ENCODE assay signal across 14 cellular contexts in the genomic region with DNA sequence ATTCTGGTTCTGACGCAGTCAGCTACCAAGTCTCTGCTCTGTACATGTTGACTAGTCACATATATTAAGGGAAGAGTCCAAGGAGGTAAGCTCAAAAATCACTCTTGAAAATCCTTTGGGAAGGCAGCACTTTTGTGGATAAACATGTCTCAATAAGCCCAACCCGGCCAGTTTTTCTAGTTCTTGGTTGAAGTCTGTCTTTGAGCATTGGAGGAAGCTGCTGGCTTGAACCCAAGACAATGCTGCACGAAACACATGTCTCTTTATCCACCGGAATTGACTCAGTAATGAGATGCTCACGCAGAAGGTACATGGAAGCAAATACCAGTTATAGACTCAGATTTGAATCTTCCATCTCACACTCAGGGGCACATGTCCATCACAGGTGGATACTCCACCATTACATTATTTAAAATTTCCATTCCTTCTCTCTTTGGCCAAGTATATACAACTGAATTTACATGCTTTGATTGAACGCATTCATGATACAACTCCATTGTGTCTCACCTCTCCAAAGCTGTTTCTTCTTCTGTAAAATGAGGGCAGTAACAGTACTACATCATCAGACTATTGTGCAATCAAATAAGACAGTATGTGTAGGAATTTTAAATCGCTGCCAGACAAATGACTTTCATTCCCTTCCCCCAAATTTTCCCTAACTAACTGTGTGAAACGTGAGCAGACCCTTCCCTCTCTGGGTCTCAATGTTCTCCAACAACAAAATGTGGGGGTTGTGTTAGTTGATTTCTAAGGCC. TPM values are rescaled to one million over a fixed set of nuclear protein-coding genes. Genes with fewer than 3 reads are reported as not detected.
A peak's percentile ranks its signal among the peaks of the same experiment; 100 is the strongest.
DNase-seq lines count a peak whose midpoint lies in the region; TF ChIP-seq lines count a peak whose summit lies in the region.
"Had no signal": no experiment of that assay in that cellular context is flagged by ENCODE, and none has a peak within 500 bp of the region (broad histone marks: within the 10 kb centered on the region; RNA-seq: fewer than 3 reads in every experiment).

No MANE protein-coding gene starts in this region.

- H3K9me3 Mint-ChIP-seq in mesothelial cell of epicardium: no peaks in the 10 kb centered on the region
- no peaks in the 10 kb centered on the region for H3K9me3 Mint-ChIP-seq in activated CD4-positive, alpha-beta T cell treated with anti-CD3 and anti-CD28 coated beads, Interleukin-2, amount 10 ng/mL, durations not matched to agents 7 days and 5 days
- H3K9me3 Mint-ChIP-seq: activated T-helper 2 cell treated with anti-CD3 and anti-CD28 coated beads, Interferon-gamma antibody, Interleukin-2, Interleukin-4, amounts not matched to agents 10 μg/mL and 5 μg/mL and 100 μg/mL, durations not matched to agents 14 hours and 24 hours and 36 hours had no signal

- no peak for TF ChIP-seq RAD21 in Ishikawa (IDR thresholded peaks at IDR 0.05; ENCODE audit: low read depth)

- H3K4me1 Mint-ChIP-seq in mesothelial cell of epicardium: peaks cover 53% of the 10 kb centered on the region
- H3K4me1 Mint-ChIP-seq in activated CD4-positive, alpha-beta T cell treated with anti-CD3 and anti-CD28 coated beads, Interleukin-2, amount 10 ng/mL, durations not matched to agents 7 days and 5 days: no peaks in the 10 kb centered on the region

- TF ChIP-seq POLR2A in spleen (IDR thresholded peaks at IDR 0.05): no peak

- H3K27ac ChIP-seq in brain microvascular endothelial cell: no peak overlapping the region
- peak overlapping the region in 4 of 8 donors; percentile 68 to 79 (median 75) for H3K27ac ChIP-seq in spleen
- H3K27ac ChIP-seq: testis had no signal

- TF ChIP-seq CTCF in choroid plexus epithelial cell (conservative IDR thresholded peaks at IDR 0.05; ENCODE audit: low read depth, low read length): no peak
- TF ChIP-seq CTCF in mesothelial cell of epicardium (IDR thresholded peaks at IDR 0.05; ENCODE audit: unreplicated experiment): no peak
- no peak for TF ChIP-seq CTCF in brain microvascular endothelial cell (IDR thresholded peaks at IDR 0.05; ENCODE audit: low read depth, low read length, missing control alignments)
- no peak for TF ChIP-seq CTCF in spleen (IDR thresholded peaks at IDR 0.05 in 8 of 11, conservative IDR thresholded peaks at IDR 0.05 in 3 of 11)

- intact Hi-C loops in spleen (cut with DNase I; ENCODE audit: low total_unique reads): loop anchor here (10.0 kb wide), 2 partner anchors 161 to 599 kb away; partner anchors contain the start of gene FOXJ3

- no peaks in the 10 kb centered on the region for H3K27me3 Mint-ChIP-seq in mesothelial cell of epicardium (ENCODE audit: low read depth)
- H3K27me3 Mint-ChIP-seq in activated CD4-positive, alpha-beta T cell treated with anti-CD3 and anti-CD28 coated beads, Interleukin-2, amount 10 ng/mL, durations not matched to agents 7 days and 5 days: no peaks in the 10 kb centered on the region

- POLR2A ChIA-PET in activated CD4-positive, alpha-beta T cell treated with anti-CD3 and anti-CD28 coated beads, Interleukin-2, amount 10 ng/mL, durations not matched to agents 7 days and 5 days (lab: Charles Lee): interaction anchor here (0.6 kb wide), 1 partner anchor 290 kb away, joined by 5 read pairs; no protein-coding TSS in a partner anchor

- peaks cover 9 to 55% (median 35%) of the 10 kb centered on the region in 6 donors for H3K4me1 ChIP-seq in spleen

- TF ChIP-seq EP300 in Ishikawa (IDR thresholded peaks at IDR 0.05; ENCODE audit: borderline replicate concordance): no peak

- peak; percentile 21 for DNase-seq in DMS153 treated with DMSO at 0.1 percent for 48 hours (lab: John Stamatoyannopoulos, UW; ENCODE audit: unreplicated experiment)
- no peak for DNase-seq in DMS153 (lab: John Stamatoyannopoulos, UW)
- DNase-seq in choroid plexus epithelial cell (ENCODE audit: low read depth): peak; percentile 45
- no peak for DNase-seq in mesothelial cell of epicardium (ENCODE audit: low spot score in 2 of 2, unreplicated experiment in 2 of 2)
- DNase-seq in brain microvascular endothelial cell: no peak
- DNase-seq in activated CD4-positive, alpha-beta T cell treated with anti-CD3 and anti-CD28 coated beads, Interleukin-2, amount 10 ng/mL, durations not matched to agents 7 days and 5 days: no peak
- no peak for DNase-seq in spleen

- H3K4me3 ChIP-seq in choroid plexus epithelial cell (ENCODE audit: low read depth, low read length): no peak overlapping the region
- H3K4me3 ChIP-seq in brain microvascular endothelial cell (ENCODE audit: low read depth, low read length): no peak overlapping the region
- no peak overlapping the region for H3K4me3 ChIP-seq in spleen
- H3K4me3 ChIP-seq: body of pancreas, GM12878, testis had no signal

- H3K27ac Mint-ChIP-seq in mesothelial cell of epicardium: peak overlapping the region; percentile 18
- no peak overlapping the region for H3K27ac Mint-ChIP-seq in activated CD4-positive, alpha-beta T cell treated with anti-CD3 and anti-CD28 coated beads, Interleukin-2, amount 10 ng/mL, durations not matched to agents 7 days and 5 days
- H3K27ac Mint-ChIP-seq: activated T-helper 2 cell treated with anti-CD3 and anti-CD28 coated beads, Interferon-gamma antibody, Interleukin-2, Interleukin-4, amounts not matched to agents 10 μg/mL and 5 μg/mL and 100 μg/mL, durations not matched to agents 14 hours and 24 hours and 36 hours had no signal

- no peak overlapping the region for H3K4me3 Mint-ChIP-seq in mesothelial cell of epicardium
- H3K4me3 Mint-ChIP-seq in activated CD4-positive, alpha-beta T cell treated with anti-CD3 and anti-CD28 coated beads, Interleukin-2, amount 10 ng/mL, durations not matched to agents 7 days and 5 days: no peak overlapping the region

- in situ Hi-C loops in brain microvascular endothelial cell (cut with HindIII; ENCODE audit: low pct_ligation_motif_present, low sequenced_read_pairs): no loop called here

- CTCF ChIA-PET in activated CD4-positive, alpha-beta T cell treated with anti-CD3 and anti-CD28 coated beads, Interleukin-2, amount 10 ng/mL, durations not matched to agents 7 days and 5 days (lab: Charles Lee): interaction anchor here (0.7 to 3.1 kb wide), 13 partner anchors 10 to 701 kb away, joined by 3 to 12 read pairs (median 4); partner anchors contain the start of genes C1orf50, GUCA2A, P3H1 and RIMKLA

- WGBS in spleen, 5 donors: 76 to 90% (median 85%) methylated on average over 8 of the region's 8 CpGs

- H3K27me3 ChIP-seq in brain microvascular endothelial cell (replicated peaks) (no peaks in the 10 kb centered on the region), spleen (replicated peaks in 1 of 7) (no peaks in the 10 kb centered on the region)
- H3K27me3 ChIP-seq: body of pancreas, testis had no signal

- H3K36me3 Mint-ChIP-seq in mesothelial cell of epicardium: peaks cover 3% of the 10 kb centered on the region
- H3K36me3 Mint-ChIP-seq in activated CD4-positive, alpha-beta T cell treated with anti-CD3 and anti-CD28 coated beads, Interleukin-2, amount 10 ng/mL, durations not matched to agents 7 days and 5 days (ENCODE audit: low read depth): peaks cover 2% of the 10 kb centered on the region

- H3K36me3 ChIP-seq in brain microvascular endothelial cell (replicated peaks) (no peaks in the 10 kb centered on the region), spleen (peaks cover 0 to 25% (median 0%) of the 10 kb centered on the region in 6 donors)

- no peaks in the 10 kb centered on the region for H3K9me3 ChIP-seq in spleen
- H3K9me3 ChIP-seq: body of pancreas, testis had no signal

TF ChIP-seq in Ishikawa, 13 proteins besides CTCF, POLR2A, EP300 and RAD21:
- no peak for TF ChIP-seq CREB1 (IDR thresholded peaks at IDR 0.05; ENCODE audit: low read depth)
- no peak for TF ChIP-seq USF1 (IDR thresholded peaks at IDR 0.05)
- no peak for TF ChIP-seq FOXM1 (IDR thresholded peaks at IDR 0.05; ENCODE audit: borderline replicate concordance, low read depth)
- peak; percentile 84 for TF ChIP-seq CEBPB (IDR thresholded peaks at IDR 0.05)
- TF ChIP-seq ZBTB7A (IDR thresholded peaks at IDR 0.05; ENCODE audit: low read depth): no peak
- TF ChIP-seq TAF1 (IDR thresholded peaks at IDR 0.05; ENCODE audit: low read depth): no peak
- no peak for TF ChIP-seq EGR1 (IDR thresholded peaks at IDR 0.05)

RNA-seq across cellular contexts. Expression of gene GUCA2A, which starts 9.6 kb away (rescaled TPM):
- not detected in 3 replicates for total RNA-seq in mesothelial cell of epicardium
- not detected for total RNA-seq in activated CD4-positive, alpha-beta T cell treated with anti-CD3 and anti-CD28 coated beads, Interleukin-2, amount 10 ng/mL, durations not matched to agents 7 days and 5 days
- not detected for total RNA-seq in spleen
- not detected for polyA plus RNA-seq in spleen
- total RNA-seq: A172; activated T-helper 2 cell treated with anti-CD3 and anti-CD28 coated beads, Interferon-gamma antibody, Interleukin-2, Interleukin-4, amounts not matched to agents 10 μg/mL and 5 μg/mL and 100 μg/mL, durations not matched to agents 14 hours and 24 hours and 36 hours; body of pancreas; GM12878; kidney; testis had no signal
- polyA plus RNA-seq: GM12878 had no signal

RNA-seq across cellular contexts. Expression of gene GUCA2B, which starts 20.9 kb away (rescaled TPM):
- total RNA-seq in mesothelial cell of epicardium: not detected in 3 replicates
- total RNA-seq in activated CD4-positive, alpha-beta T cell treated with anti-CD3 and anti-CD28 coated beads, Interleukin-2, amount 10 ng/mL, durations not matched to agents 7 days and 5 days: not detected
- total RNA-seq in spleen: not detected
- not detected for polyA plus RNA-seq in spleen
- total RNA-seq: A172; activated T-helper 2 cell treated with anti-CD3 and anti-CD28 coated beads, Interferon-gamma antibody, Interleukin-2, Interleukin-4, amounts not matched to agents 10 μg/mL and 5 μg/mL and 100 μg/mL, durations not matched to agents 14 hours and 24 hours and 36 hours; body of pancreas; GM12878; kidney; testis had no signal
- polyA plus RNA-seq: GM12878 had no signal

Comparison
In these comparisons a context has a peak if more than half of its experiments do, and no peak if none do; other contexts are left out.
1. DNase-seq: peak in DMS153 treated with DMSO at 0.1 percent for 48 hours (single experiment) and choroid plexus epithelial cell (single experiment); none in DMS153 (single experiment), mesothelial cell of epicardium (0 of 2), brain microvascular endothelial cell (single experiment), activated CD4-positive, alpha-beta T cell treated with anti-CD3 and anti-CD28 coated beads, Interleukin-2, amount 10 ng/mL, durations not matched to agents 7 days and 5 days (single experiment) and spleen (single experiment).